29 cellular contexts compared by ENCODE assay signal in genomic region chr2:204329532-204329931, GRCh38.
"Had no signal": no experiment of that assay in that cellular context is flagged by ENCODE, and none has a peak within 500 bp of the region (broad histone marks: within the 10 kb centered on the region; RNA-seq: fewer than 3 reads in every experiment).

No MANE protein-coding gene starts in this region.

- FAIRE-seq: bronchial epithelial cell, frontal cortex had no signal

- ATAC-seq: activated CD4-positive, alpha-beta T cell treated with anti-CD3 and anti-CD28 coated beads for 36 hours; activated CD8-positive, alpha-beta memory T cell treated with anti-CD3 and anti-CD28 coated beads, Interleukin-2, amount 10 ng/mL, durations not matched to agents 7 days and 5 days; activated CD8-positive, alpha-beta T cell treated with anti-CD3 and anti-CD28 coated beads, Interleukin-2, amount 10 ng/mL, durations not matched to agents 7 days and 5 days; activated naive CD4-positive, alpha-beta T cell treated with anti-CD3 and anti-CD28 coated beads, Interleukin-2, amount 50 U/mL, for 72 hours; activated T-cell treated with anti-CD3 and anti-CD28 coated beads, Interleukin-2, amount 50 U/mL, for 72 hours; esophagus mucosa; T-helper 17 cell had no signal

- H3K27me3 ChIP-seq: ascending aorta, brain microvascular endothelial cell had no signal

- H3K4me3 ChIP-seq: ascending aorta, coronary artery, dorsolateral prefrontal cortex had no signal

- H3K36me3 ChIP-seq: ascending aorta, brain microvascular endothelial cell had no signal

- H3K27ac ChIP-seq: ascending aorta, brain microvascular endothelial cell, coronary artery, dorsolateral prefrontal cortex had no signal

- H3K9me3 ChIP-seq: ascending aorta had no signal

- DNase-seq: activated CD4-positive, alpha-beta memory T cell treated with anti-CD3 and anti-CD28 coated beads for 36 hours; activated CD4-positive, alpha-beta T cell treated with anti-CD3 and anti-CD28 coated beads for 36 hours; activated CD4-positive, alpha-beta T cell treated with anti-CD3 and anti-CD28 coated beads, Interleukin-2, amount 10 ng/mL, durations not matched to agents 24 days and 14 days; activated CD4-positive, CD25-positive, alpha-beta regulatory T cell; activated CD4-positive, CD25-positive, alpha-beta regulatory T cell treated with anti-CD3 and anti-CD28 coated beads, Interleukin-2, amount 50 U/mL, for 72 hours; activated CD8-positive, alpha-beta memory T cell treated with anti-CD3 and anti-CD28 coated beads, Interleukin-2, amount 10 ng/mL, durations not matched to agents 7 days and 5 days; activated CD8-positive, alpha-beta memory T cell treated with anti-CD3 and anti-CD28 coated beads, Interleukin-2, amount 50 U/mL, for 4 hours; activated CD8-positive, alpha-beta T cell treated with anti-CD3 and anti-CD28 coated beads, Interleukin-2, amount 10 ng/mL, durations not matched to agents 7 days and 5 days; activated gamma-delta T cell; activated naive CD4-positive, alpha-beta T cell; activated naive CD4-positive, alpha-beta T cell treated with anti-CD3 and anti-CD28 coated beads, Interleukin-2, amount 10 ng/mL, durations not matched to agents 7 days and 5 days; activated naive CD8-positive, alpha-beta T cell treated with anti-CD3 and anti-CD28 coated beads, Interleukin-2, amount 10 ng/mL, durations not matched to agents 7 days and 5 days; activated T-cell treated with anti-CD3 and anti-CD28 coated beads for 4 hours; activated T-cell treated with anti-CD3 and anti-CD28 coated beads, Interleukin-2, amount 50 U/mL, for 24 hours; activated T-cell treated with anti-CD3 and anti-CD28 coated beads, Interleukin-2, amount 50 U/mL, for 72 hours; brain microvascular endothelial cell; dorsolateral prefrontal cortex; effector memory CD4-positive, alpha-beta T cell; endodermal cell; foreskin fibroblast; head of caudate nucleus; T-helper 17 cell; T1000 had no signal

- H3K4me1 ChIP-seq: ascending aorta had no signal
